ENCODE assay signal across 26 cellular contexts in genomic region chr11:106477776-106478175, GRCh38.
"Had no signal": no experiment of that assay in that cellular context is flagged by ENCODE, and none has a peak within 500 bp of the region (broad histone marks: within the 10 kb centered on the region; RNA-seq: fewer than 3 reads in every experiment).

No MANE protein-coding gene starts in this region.

- H3K9ac ChIP-seq: neural progenitor cell had no signal

- DNase-seq: hypothalamus; immature natural killer cell; islet precursor cell; left ventricle myocardium inferior; mesendoderm; naive B cell; natural killer cell; nephron progenitor cell; occipital lobe; ovary; right lobe of liver; stimulated activated CD4-positive, alpha-beta T cell treated with anti-CD3 and anti-CD28 coated beads, Interleukin-1b, Interleukin-23, amount 100 ng/mL, for 48 hours; stimulated activated CD4-positive, alpha-beta T cell treated with anti-CD3 and anti-CD28 coated beads, Interleukin-2, amount 100 ng/mL, for 48 hours; stimulated activated CD4-positive, alpha-beta T cell treated with anti-CD3 and anti-CD28 coated beads, Interleukin-4, amount 100 ng/mL, for 4 hours; stimulated activated CD8-positive, alpha-beta memory T cell treated with anti-CD3 and anti-CD28 coated beads, Interleukin-4, amount 100 ng/mL, for 48 hours; stimulated activated naive CD4-positive, alpha-beta T cell treated with Interleukin-2 at 50 U/mL for 16 hours; stimulated activated naive CD8-positive, alpha-beta T cell treated with anti-CD3 and anti-CD28 coated beads, Interleukin-15, amount 100 ng/mL, for 72 hours; substantia nigra; uterus had no signal

- ATAC-seq: natural killer cell; right lobe of liver; stimulated activated memory B cell treated with anti-CD40 and anti-IgM and Interleukin-4, amounts not matched to agents 10 μg/mL and 1 μg/mL and 100 μg/mL, for 72 hours; stimulated activated naive CD8-positive, alpha-beta T cell treated with anti-CD3 and anti-CD28 coated beads, Interleukin-15, amount 100 ng/mL, for 72 hours had no signal

- H3K4me3 ChIP-seq: left ventricle myocardium inferior, lung, neural progenitor cell, ovary, right atrium auricular region, right lobe of liver, smooth muscle cell, tibial nerve, uterus had no signal

- H3K36me3 ChIP-seq: left ventricle myocardium inferior, neural progenitor cell, neutrophil, ovary, right atrium auricular region, right lobe of liver, tibial nerve, uterus had no signal

- H3K27me3 ChIP-seq: neural progenitor cell, neutrophil, ovary, right atrium auricular region, right lobe of liver, tibial nerve, uterus had no signal

- H3K9me3 ChIP-seq: neutrophil, ovary, right lobe of liver, uterus had no signal

- H3K4me1 ChIP-seq: left ventricle myocardium inferior, right atrium auricular region, right lobe of liver, uterus had no signal
